1 cellular context compared by ENCODE assay signal in genomic region chr15:81323944-81324881, GRCh38.
TF ChIP-seq lines count a peak whose summit lies in the region.

STARD5 (minus strand) TSS chr15:81324141; CDS start chr15:81324099, 42 bp downstream.

TF ChIP-seq in K562, 482 proteins besides CTCF, POLR2A, EP300 and RAD21 (continued from another document and continues in another):
- TF ChIP-seq SIRT6 (IDR thresholded peaks at IDR 0.05; ENCODE audit: low read depth, low read length) = no peak
- TF ChIP-seq MAFK (IDR thresholded peaks at IDR 0.05; ENCODE audit: low read length) = no peak
- no peak for TF ChIP-seq ZNF511 (CRISPR knock-in tag; IDR thresholded peaks at IDR 0.05)
- no peak for TF ChIP-seq ZC3H8 (IDR thresholded peaks at IDR 0.05)
- no peak for TF ChIP-seq FOXP1 (CRISPR knock-in tag; IDR thresholded peaks at IDR 0.05)
- no peak for TF ChIP-seq FOXK2 (conservative IDR thresholded peaks at IDR 0.05 in 1 of 2, IDR thresholded peaks at IDR 0.05 in 1 of 2; ENCODE audit: low read depth in 2 of 2)
- TF ChIP-seq SNAPC5 (CRISPR knock-in tag; IDR thresholded peaks at IDR 0.05) = no peak
- no peak for TF ChIP-seq DACH1 (IDR thresholded peaks at IDR 0.05; ENCODE audit: partially characterized antibody)
- TF ChIP-seq HMG20B (CRISPR knock-in tag; IDR thresholded peaks at IDR 0.05) = no peak
- no peak for TF ChIP-seq HCFC1 (IDR thresholded peaks at IDR 0.05; ENCODE audit: low read depth, low read length)
- peak; percentile 63 for TF ChIP-seq HMGN3 (IDR thresholded peaks at IDR 0.05; ENCODE audit: borderline replicate concordance, extremely low read depth, insufficient read length, low read depth, low read length)
- TF ChIP-seq ZBTB7A (IDR thresholded peaks at IDR 0.05; ENCODE audit: borderline replicate concordance, control insufficient read depth, low read depth, low read length) = peak; percentile 54; the same call in 1 of the 2 replicates
- no peak for TF ChIP-seq ZNF444 (CRISPR knock-in tag; IDR thresholded peaks at IDR 0.05)
- TF ChIP-seq ILK (tag; IDR thresholded peaks at IDR 0.05; ENCODE audit: borderline replicate concordance, low read depth) = no peak
- no peak for TF ChIP-seq RERE (CRISPR knock-in tag; IDR thresholded peaks at IDR 0.05; ENCODE audit: borderline replicate concordance)
- no peak for TF ChIP-seq SRSF7 (optimal IDR thresholded peaks at IDR 0.05; ENCODE audit: low read depth, low read length)
- TF ChIP-seq KLF13 (tag; IDR thresholded peaks at IDR 0.05; ENCODE audit: borderline replicate concordance, low read depth) = no peak
- no peak for TF ChIP-seq TCF7L2 (IDR thresholded peaks at IDR 0.05; ENCODE audit: low read depth, low read length)
- peak; percentile 72; the same call in 1 of the 2 replicates for TF ChIP-seq MBD2 (IDR thresholded peaks at IDR 0.05; ENCODE audit: borderline replicate concordance, low read depth)
- TF ChIP-seq TAF15 (IDR thresholded peaks at IDR 0.05; ENCODE audit: low read depth, low read length) = no peak
- no peak for TF ChIP-seq GABPA (tag; conservative IDR thresholded peaks at IDR 0.05; ENCODE audit: low read depth)
- peak in 1 of 2 experiments; percentile 63; a peak in 1 of 4 replicates for TF ChIP-seq SRF (CRISPR knock-in tag; IDR thresholded peaks at IDR 0.05)
- no peak for TF ChIP-seq ZNF395 (CRISPR knock-in tag; IDR thresholded peaks at IDR 0.05)
- TF ChIP-seq ZMIZ1 (IDR thresholded peaks at IDR 0.05; ENCODE audit: low read depth in 2 of 2, low read length in 2 of 2) = no peak
- no peak for TF ChIP-seq HMG20A (CRISPR knock-in tag; conservative IDR thresholded peaks at IDR 0.05)
- peak; percentile 87 for TF ChIP-seq TAF1 (IDR thresholded peaks at IDR 0.05; ENCODE audit: control insufficient read depth, extremely low read depth, insufficient read depth, low read length, severe bottlenecking)
- no peak for TF ChIP-seq CBX8 (IDR thresholded peaks at IDR 0.05; ENCODE audit: borderline replicate concordance, extremely low read depth, low read depth, low read length, poor library complexity, severe bottlenecking)
- no peak for TF ChIP-seq ZNF764 (CRISPR knock-in tag; IDR thresholded peaks at IDR 0.05; ENCODE audit: low read depth)
- no peak for TF ChIP-seq ZFX (CRISPR knock-in tag; IDR thresholded peaks at IDR 0.05)
- peak; percentile 49; the same call in 1 of the 2 replicates for TF ChIP-seq POLR2AphosphoS5 (IDR thresholded peaks at IDR 0.05; ENCODE audit: control insufficient read depth, insufficient read depth, low read depth, low read length)
- TF ChIP-seq MGA (IDR thresholded peaks at IDR 0.05) = peak; percentile 63; the same call in 1 of the 2 replicates
- no peak for TF ChIP-seq GTF2F1 (IDR thresholded peaks at IDR 0.05; ENCODE audit: low read depth, low read length)
- TF ChIP-seq MLX (CRISPR knock-in tag; conservative IDR thresholded peaks at IDR 0.05) = no peak
- 0 out of 2 replicates have a peak, but pooled peaks have one; percentile 80 for TF ChIP-seq MTA3 (IDR thresholded peaks at IDR 0.05; ENCODE audit: borderline replicate concordance)
